ENCODE assay signal across 8 cellular contexts in genomic region chr13:48303331-48304131, GRCh38. TPM values are rescaled to one million over a fixed set of nuclear protein-coding genes. Genes with fewer than 3 reads are reported as not detected.
DNase-seq lines count a peak whose midpoint lies in the region; ATAC-seq and TF ChIP-seq lines count a peak whose summit lies in the region.

RB1 (plus strand) TSS chr13:48303751; CDS start chr13:48303913, 162 bp downstream.

- H3K9me3 ChIP-seq in left ventricle myocardium inferior (replicated peaks) = no peaks in the 10 kb centered on the region
- no peaks in the 10 kb centered on the region for H3K9me3 ChIP-seq in upper lobe of right lung

- H3K4me3 ChIP-seq in left ventricle myocardium inferior = peak within 1 kb of the TSS; percentile 96
- H3K4me3 ChIP-seq in upper lobe of right lung = peak within 1 kb of the TSS; percentile 79

- DNase-seq in GM13976 (ENCODE audit: low spot score) (peak; percentile 86), NCI-H146 (lab: John Stamatoyannopoulos, UW) (peak; percentile 87), amygdala (lab: John Stamatoyannopoulos, UW) (peak; percentile 20 to 92 (median 73)), left ventricle myocardium inferior (peak; percentile 94), progenitor cell of endocrine pancreas (ENCODE audit: low spot score, unreplicated experiment) (peak; percentile 78), upper lobe of right lung (peak; percentile 97)

- no peaks in the 10 kb centered on the region for H3K27me3 Mint-ChIP-seq in T-helper 1 cell treated with Interleukin-12 subunit alpha and Interleukin-12 subunit beta and Interleukin-4 antibody, amounts not matched to agents 30 μg/mL and 1 μg/mL, for 36 hours (ENCODE audit: low read depth)
- no peaks in the 10 kb centered on the region for H3K27me3 Mint-ChIP-seq in progenitor cell of endocrine pancreas

- H3K4me1 ChIP-seq in left ventricle myocardium inferior = peaks cover 49% of the 10 kb centered on the region
- peaks cover 20% of the 10 kb centered on the region for H3K4me1 ChIP-seq in upper lobe of right lung

- H3K36me3 Mint-ChIP-seq in T-helper 1 cell treated with Interleukin-12 subunit alpha and Interleukin-12 subunit beta and Interleukin-4 antibody, amounts not matched to agents 30 μg/mL and 1 μg/mL, for 36 hours (ENCODE audit: low read depth) = peaks cover 15% of the 10 kb centered on the region
- H3K36me3 Mint-ChIP-seq in progenitor cell of endocrine pancreas (ENCODE audit: insufficient read depth) = no peaks in the 10 kb centered on the region

- peaks cover 23% of the 10 kb centered on the region for H3K4me1 Mint-ChIP-seq in T-helper 1 cell treated with Interleukin-12 subunit alpha and Interleukin-12 subunit beta and Interleukin-4 antibody, amounts not matched to agents 30 μg/mL and 1 μg/mL, for 36 hours (ENCODE audit: low read depth)
- H3K4me1 Mint-ChIP-seq in progenitor cell of endocrine pancreas (ENCODE audit: low read depth) = peaks cover 10% of the 10 kb centered on the region

- peak within 1 kb of the TSS; percentile 100 for H3K27ac ChIP-seq in left ventricle myocardium inferior (replicated peaks)
- H3K27ac ChIP-seq in upper lobe of right lung = peak within 1 kb of the TSS; percentile 99

- in situ Hi-C loops in GM13976 (cut with MboI; ENCODE audit: low sequenced_read_pairs, unreplicated experiment) = no loop called here

- H3K27me3 ChIP-seq in left ventricle myocardium inferior (ENCODE audit: low read depth) = no peaks in the 10 kb centered on the region
- no peaks in the 10 kb centered on the region for H3K27me3 ChIP-seq in upper lobe of right lung

- H3K36me3 ChIP-seq in left ventricle myocardium inferior = peaks cover 13% of the 10 kb centered on the region
- peaks cover 14% of the 10 kb centered on the region for H3K36me3 ChIP-seq in upper lobe of right lung

- intact Hi-C loops in left ventricle myocardium inferior (cut with micrococcal nuclease) = loop anchor here (10.0 kb wide), 1 partner anchor 69 kb away; the partner anchor contains the start of gene ITM2B
- intact Hi-C loops in upper lobe of right lung (cut with DNase I) = no loop called here

- TF ChIP-seq CTCF in GM13976 (IDR thresholded peaks at IDR 0.05; ENCODE audit: borderline replicate concordance, control extremely low read depth, extremely low read depth, insufficient read depth, missing control alignments) (no peak), left ventricle myocardium inferior (IDR thresholded peaks at IDR 0.05; ENCODE audit: borderline replicate concordance) (no peak), progenitor cell of endocrine pancreas (IDR thresholded peaks at IDR 0.05; ENCODE audit: unreplicated experiment) (no peak), upper lobe of right lung (IDR thresholded peaks at IDR 0.05) (no peak)

- ATAC-seq in HG02840 (IDR thresholded peaks at IDR 0.05; ENCODE audit: low FRiP score, unreplicated experiment) (peak; percentile 74), upper lobe of right lung (peak; percentile 97)

- peak within 1 kb of the TSS; percentile 97 for H3K27ac Mint-ChIP-seq in T-helper 1 cell treated with Interleukin-12 subunit alpha and Interleukin-12 subunit beta and Interleukin-4 antibody, amounts not matched to agents 30 μg/mL and 1 μg/mL, for 36 hours
- H3K27ac Mint-ChIP-seq in progenitor cell of endocrine pancreas = peak within 1 kb of the TSS; percentile 98

- H3K9me3 Mint-ChIP-seq in T-helper 1 cell treated with Interleukin-12 subunit alpha and Interleukin-12 subunit beta and Interleukin-4 antibody, amounts not matched to agents 30 μg/mL and 1 μg/mL, for 36 hours = no peaks in the 10 kb centered on the region
- H3K9me3 Mint-ChIP-seq in progenitor cell of endocrine pancreas (ENCODE audit: low read depth) = no peaks in the 10 kb centered on the region

- peak within 1 kb of the TSS; percentile 92 for H3K4me3 Mint-ChIP-seq in T-helper 1 cell treated with Interleukin-12 subunit alpha and Interleukin-12 subunit beta and Interleukin-4 antibody, amounts not matched to agents 30 μg/mL and 1 μg/mL, for 36 hours
- H3K4me3 Mint-ChIP-seq in progenitor cell of endocrine pancreas (ENCODE audit: low read depth) = peak within 1 kb of the TSS; percentile 80

RNA-seq across cellular contexts. Expression of gene RB1, which starts in this region (rescaled TPM):
- total RNA-seq in left ventricle myocardium inferior = 23.8 TPM
- 34.0 and 34.6 TPM in 2 replicates for total RNA-seq in progenitor cell of endocrine pancreas
- 41.0 TPM for total RNA-seq in upper lobe of right lung

Comparison
In these comparisons a context has a peak if more than half of its experiments do, and no peak if none do; other contexts are left out.
1. Peak in every context shown above with its lines: DNase-seq, ATAC-seq, H3K4me3 ChIP-seq and H3K27ac ChIP-seq.